Comparison of ENCODE assay signal across 33 cellular contexts in the genomic region with DNA sequence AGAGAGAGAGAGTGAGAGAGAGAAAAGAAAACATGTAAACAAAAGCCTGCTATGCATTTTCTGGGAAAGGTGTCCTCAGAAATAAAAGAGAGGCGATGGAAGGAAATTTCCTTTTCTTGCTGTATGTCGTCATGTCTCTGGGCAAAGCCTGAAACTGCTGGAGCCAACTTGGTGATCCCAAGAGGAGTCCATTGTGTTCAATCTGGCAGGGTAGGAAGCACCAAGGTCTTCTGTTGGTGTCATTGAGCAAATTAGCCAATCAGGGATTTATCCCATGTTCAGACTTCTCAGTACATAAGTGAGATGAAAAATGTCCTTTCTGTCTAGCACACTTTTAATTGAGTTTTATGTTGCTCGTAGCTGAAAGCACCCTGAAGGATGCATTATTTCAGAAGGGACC.
"Had no signal": no experiment of that assay in that cellular context is flagged by ENCODE, and none has a peak within 500 bp of the region (broad histone marks: within the 10 kb centered on the region; RNA-seq: fewer than 3 reads in every experiment).

No MANE protein-coding gene starts in this region.

- H3K4me3 Mint-ChIP-seq: activated B cell treated with CpG ODN at 0.5 μM for 24 hours; activated CD4-positive, alpha-beta memory T cell treated with anti-CD3 and anti-CD28 coated beads for 36 hours; activated CD4-positive, alpha-beta T cell treated with anti-CD3 and anti-CD28 coated beads for 36 hours; activated CD4-positive, alpha-beta T cell treated with anti-CD3 and anti-CD28 coated beads, Interleukin-2, amount 10 ng/mL, durations not matched to agents 24 days and 14 days; activated CD8-positive, alpha-beta memory T cell treated with anti-CD3 and anti-CD28 coated beads, Interleukin-2, amount 10 ng/mL, durations not matched to agents 7 days and 5 days; activated CD8-positive, alpha-beta T cell treated with anti-CD3 and anti-CD28 coated beads, Interleukin-2, amount 10 ng/mL, durations not matched to agents 7 days and 5 days; activated naive CD4-positive, alpha-beta T cell treated with anti-CD3 and anti-CD28 coated beads for 36 hours; activated naive CD4-positive, alpha-beta T cell treated with anti-CD3 and anti-CD28 coated beads, Interleukin-2, amount 50 U/mL, for 24 hours; activated naive CD8-positive, alpha-beta T cell treated with anti-CD3 and anti-CD28 coated beads for 36 hours; activated naive CD8-positive, alpha-beta T cell treated with anti-CD3 and anti-CD28 coated beads, Interleukin-2, amount 50 U/mL, for 24 hours; activated T-helper 1 cell treated with anti-CD3 and anti-CD28 coated beads, Interleukin-12 subunit alpha, Interleukin-12 subunit beta, Interleukin-2, Interleukin-4 antibody, amounts not matched to agents 30 ng/mL and 10 ng/mL and 1 ng/mL, durations not matched to agents 14 hours and 24 hours and 36 hours; central memory CD8-positive, alpha-beta T cell; dendritic cell treated with granulocyte-macrophage colony-stimulating factor and Interleukin-4, amounts not matched to agents 40 ng/mL and 50 ng/mL, for 4 days; endodermal cell; T-helper 17 cell; T-helper 2 cell treated with Interferon-gamma antibody and Interleukin-4, amounts not matched to agents 5 μg/mL and 100 μg/mL, for 36 hours had no signal

- DNase-seq: activated B cell treated with CpG ODN at 0.5 μM for 24 hours; activated CD4-positive, alpha-beta memory T cell treated with anti-CD3 and anti-CD28 coated beads for 36 hours; activated CD4-positive, alpha-beta T cell treated with anti-CD3 and anti-CD28 coated beads for 36 hours; activated CD8-positive, alpha-beta memory T cell treated with anti-CD3 and anti-CD28 coated beads, Interleukin-2, amount 10 ng/mL, durations not matched to agents 7 days and 5 days; activated CD8-positive, alpha-beta memory T cell treated with anti-CD3 and anti-CD28 coated beads, Interleukin-2, amount 50 U/mL, for 4 hours; activated CD8-positive, alpha-beta T cell treated with anti-CD3 and anti-CD28 coated beads, Interleukin-2, amount 10 ng/mL, durations not matched to agents 7 days and 5 days; activated effector memory CD4-positive, alpha-beta T cell treated with anti-CD3 and anti-CD28 coated beads, Interleukin-2, amount 50 U/mL, for 16 hours; activated naive CD4-positive, alpha-beta T cell treated with anti-CD3 and anti-CD28 coated beads for 36 hours; activated naive CD8-positive, alpha-beta T cell treated with anti-CD3 and anti-CD28 coated beads for 36 hours; activated naive CD8-positive, alpha-beta T cell treated with anti-CD3 and anti-CD28 coated beads, Interleukin-2, amount 50 U/mL, for 24 hours; activated T-cell treated with anti-CD3 and anti-CD28 coated beads, Interleukin-2, amount 50 U/mL, for 1 hour; activated T-cell treated with anti-CD3 and anti-CD28 coated beads, Interleukin-2, amount 50 U/mL, for 48 hours; adrenal gland; amygdala; aorta; body of pancreas; dorsolateral prefrontal cortex; effector memory CD4-positive, alpha-beta T cell; endodermal cell; foreskin fibroblast; T-helper 1 cell; T-helper 17 cell; T1000; WERI-Rb-1 had no signal

- H3K36me3 ChIP-seq: adrenal gland, WERI-Rb-1 had no signal

- H3K36me3 Mint-ChIP-seq: activated CD4-positive, alpha-beta memory T cell treated with anti-CD3 and anti-CD28 coated beads for 36 hours; activated CD8-positive, alpha-beta memory T cell treated with anti-CD3 and anti-CD28 coated beads, Interleukin-2, amount 10 ng/mL, durations not matched to agents 7 days and 5 days; activated naive CD4-positive, alpha-beta T cell treated with anti-CD3 and anti-CD28 coated beads, Interleukin-2, amount 50 U/mL, for 24 hours had no signal

- H3K4me1 Mint-ChIP-seq: activated B cell treated with CpG ODN at 0.5 μM for 24 hours; activated CD8-positive, alpha-beta memory T cell treated with anti-CD3 and anti-CD28 coated beads, Interleukin-2, amount 10 ng/mL, durations not matched to agents 7 days and 5 days; T-helper 17 cell had no signal

- H3K27me3 ChIP-seq: adrenal gland, body of pancreas, dorsolateral prefrontal cortex had no signal

- H3K27ac ChIP-seq: adrenal gland, body of pancreas, coronary artery, dorsolateral prefrontal cortex, WERI-Rb-1 had no signal

- H3K9me3 Mint-ChIP-seq: activated CD4-positive, alpha-beta memory T cell treated with anti-CD3 and anti-CD28 coated beads for 36 hours; activated T-helper 1 cell treated with anti-CD3 and anti-CD28 coated beads, Interleukin-12 subunit alpha, Interleukin-12 subunit beta, Interleukin-2, Interleukin-4 antibody, amounts not matched to agents 30 ng/mL and 10 ng/mL and 1 ng/mL, durations not matched to agents 14 hours and 24 hours and 36 hours; central memory CD8-positive, alpha-beta T cell; endodermal cell; T-helper 2 cell treated with Interferon-gamma antibody and Interleukin-4, amounts not matched to agents 5 μg/mL and 100 μg/mL, for 36 hours had no signal

- H3K4me3 ChIP-seq: adrenal gland, body of pancreas, coronary artery, dorsolateral prefrontal cortex had no signal

- H3K27me3 Mint-ChIP-seq: activated CD4-positive, alpha-beta T cell treated with anti-CD3 and anti-CD28 coated beads, Interleukin-2, amount 10 ng/mL, durations not matched to agents 24 days and 14 days; activated CD8-positive, alpha-beta memory T cell treated with anti-CD3 and anti-CD28 coated beads, Interleukin-2, amount 10 ng/mL, durations not matched to agents 7 days and 5 days had no signal

- H3K27ac Mint-ChIP-seq: activated B cell treated with CpG ODN at 0.5 μM for 24 hours; activated CD4-positive, alpha-beta memory T cell treated with anti-CD3 and anti-CD28 coated beads for 36 hours; activated CD4-positive, alpha-beta T cell treated with anti-CD3 and anti-CD28 coated beads for 36 hours; activated CD4-positive, alpha-beta T cell treated with anti-CD3 and anti-CD28 coated beads, Interleukin-2, amount 10 ng/mL, durations not matched to agents 24 days and 14 days; activated CD8-positive, alpha-beta memory T cell treated with anti-CD3 and anti-CD28 coated beads, Interleukin-2, amount 10 ng/mL, durations not matched to agents 7 days and 5 days; activated CD8-positive, alpha-beta T cell treated with anti-CD3 and anti-CD28 coated beads, Interleukin-2, amount 10 ng/mL, durations not matched to agents 7 days and 5 days; activated naive CD4-positive, alpha-beta T cell treated with anti-CD3 and anti-CD28 coated beads for 36 hours; activated naive CD4-positive, alpha-beta T cell treated with anti-CD3 and anti-CD28 coated beads, Interleukin-2, amount 50 U/mL, for 24 hours; activated naive CD8-positive, alpha-beta T cell treated with anti-CD3 and anti-CD28 coated beads for 36 hours; activated naive CD8-positive, alpha-beta T cell treated with anti-CD3 and anti-CD28 coated beads, Interleukin-2, amount 50 U/mL, for 24 hours; activated T-helper 1 cell treated with anti-CD3 and anti-CD28 coated beads, Interleukin-12 subunit alpha, Interleukin-12 subunit beta, Interleukin-2, Interleukin-4 antibody, amounts not matched to agents 30 ng/mL and 10 ng/mL and 1 ng/mL, durations not matched to agents 14 hours and 24 hours and 36 hours; activated T-helper 2 cell treated with anti-CD3 and anti-CD28 coated beads, Interferon-gamma antibody, Interleukin-2, Interleukin-4, amounts not matched to agents 10 μg/mL and 5 μg/mL and 100 μg/mL, durations not matched to agents 14 hours and 24 hours and 36 hours; dendritic cell treated with granulocyte-macrophage colony-stimulating factor and Interleukin-4, amounts not matched to agents 40 ng/mL and 50 ng/mL, for 4 days; endodermal cell; T-helper 17 cell; T-helper 2 cell treated with Interferon-gamma antibody and Interleukin-4, amounts not matched to agents 5 μg/mL and 100 μg/mL, for 36 hours had no signal

- H3K4me1 ChIP-seq: adrenal gland, body of pancreas had no signal

- H3K9me3 ChIP-seq: adrenal gland, body of pancreas had no signal

- ATAC-seq: activated CD4-positive, alpha-beta T cell treated with anti-CD3 and anti-CD28 coated beads for 36 hours; activated CD4-positive, CD25-positive, alpha-beta regulatory T cell treated with anti-CD3 and anti-CD28 coated beads, Interleukin-2, amount 50 U/mL, for 24 hours; activated CD8-positive, alpha-beta memory T cell treated with anti-CD3 and anti-CD28 coated beads, Interleukin-2, amount 10 ng/mL, durations not matched to agents 7 days and 5 days; activated CD8-positive, alpha-beta T cell treated with anti-CD3 and anti-CD28 coated beads, Interleukin-2, amount 10 ng/mL, durations not matched to agents 7 days and 5 days; activated naive CD8-positive, alpha-beta T cell treated with anti-CD3 and anti-CD28 coated beads, Interleukin-2, amount 50 U/mL, for 24 hours; body of pancreas; T-helper 17 cell had no signal
